23 cellular contexts compared by ENCODE assay signal in genomic region chr10:63929826-63930467, GRCh38.
DNase-seq lines count a peak whose midpoint lies in the region; ATAC-seq and TF ChIP-seq lines count a peak whose summit lies in the region.
"Had no signal": no experiment of that assay in that cellular context is flagged by ENCODE, and none has a peak within 500 bp of the region (broad histone marks: within the 10 kb centered on the region; RNA-seq: fewer than 3 reads in every experiment).

No MANE protein-coding gene starts in this region.

- DNase-seq in NCI-H2029 treated with DMSO at 0.1 percent for 48 hours (lab: John Stamatoyannopoulos, UW) (peak; percentile 1), NCI-H2029 (lab: John Stamatoyannopoulos, UW) (no peak), NCI-H2227 treated with DMSO at 0.1 percent for 48 hours (lab: John Stamatoyannopoulos, UW) (peak; percentile 43), prostate gland (ENCODE audit: low spot score) (peak; percentile 6), RKO (ENCODE audit: low spot score) (no peak)
- no peak for DNase-seq in T-helper 2 cell treated with Interferon-gamma antibody and Interleukin-4, amounts not matched to agents 5 μg/mL and 100 μg/mL, for 36 hours (ENCODE audit: low spot score)
- DNase-seq in stimulated activated CD4-positive, alpha-beta T cell treated with anti-CD3 and anti-CD28 coated beads, Interleukin-15, amount 100 ng/mL, for 24 hours = no peak
- DNase-seq: activated naive CD4-positive, alpha-beta T cell treated with anti-CD3 and anti-CD28 coated beads, Interleukin-2, amount 50 U/mL, for 16 hours; activated T-cell treated with anti-CD3 and anti-CD28 coated beads, Interleukin-2, amount 50 U/mL, for 1 hour; DMS79 treated with DMSO at 0.1 percent for 48 hours; left lung; MM.1S; OCI-M1; right cardiac atrium; stimulated activated CD4-positive, alpha-beta T cell treated with anti-CD3 and anti-CD28 coated beads, Interleukin-2, amount 100 ng/mL, for 24 hours had no signal

- intact Hi-C loops in prostate gland (cut with DNase I) = no loop called here

- no peak for TF ChIP-seq CTCF in prostate gland (IDR thresholded peaks at IDR 0.05)

- H3K4me3 Mint-ChIP-seq in T-helper 2 cell treated with Interferon-gamma antibody and Interleukin-4, amounts not matched to agents 5 μg/mL and 100 μg/mL, for 36 hours = no peak overlapping the region

- H3K36me3 Mint-ChIP-seq in T-helper 2 cell treated with Interferon-gamma antibody and Interleukin-4, amounts not matched to agents 5 μg/mL and 100 μg/mL, for 36 hours (ENCODE audit: low read depth) = no peaks in the 10 kb centered on the region

- no peaks in the 10 kb centered on the region for H3K4me1 ChIP-seq in prostate gland (replicated peaks)
- H3K4me1 ChIP-seq: A549, gastroesophageal sphincter, left lung had no signal

- H3K9me3 Mint-ChIP-seq in T-helper 2 cell treated with Interferon-gamma antibody and Interleukin-4, amounts not matched to agents 5 μg/mL and 100 μg/mL, for 36 hours = no peaks in the 10 kb centered on the region

- H3K4me1 Mint-ChIP-seq in T-helper 2 cell treated with Interferon-gamma antibody and Interleukin-4, amounts not matched to agents 5 μg/mL and 100 μg/mL, for 36 hours (ENCODE audit: low read depth) = no peaks in the 10 kb centered on the region

- no peak overlapping the region for H3K4me3 ChIP-seq in prostate gland
- H3K4me3 ChIP-seq: A549, coronary artery, gastroesophageal sphincter, left lung, mucosa of descending colon had no signal

- no peak for TF ChIP-seq POLR2A in prostate gland (IDR thresholded peaks at IDR 0.05)

- no peak for ATAC-seq in SK-N-SH treated with all-trans-retinoic acid at 6 μM for 48 hours
- ATAC-seq: A549, gastroesophageal sphincter, left lung, mucosa of descending colon, right cardiac atrium had no signal

- 60% methylated on average over 4 of the region's 4 CpGs for WGBS in prostate gland

- no peaks in the 10 kb centered on the region for H3K27me3 Mint-ChIP-seq in T-helper 2 cell treated with Interferon-gamma antibody and Interleukin-4, amounts not matched to agents 5 μg/mL and 100 μg/mL, for 36 hours (ENCODE audit: low read depth)

- H3K27ac Mint-ChIP-seq in T-helper 2 cell treated with Interferon-gamma antibody and Interleukin-4, amounts not matched to agents 5 μg/mL and 100 μg/mL, for 36 hours = no peak overlapping the region

- no peak overlapping the region for H3K27ac ChIP-seq in prostate gland
- H3K27ac ChIP-seq: A549, C4-2B, coronary artery, epithelial cell of prostate, gastroesophageal sphincter, left lung, neutrophil had no signal

- H3K36me3 ChIP-seq in prostate gland = no peaks in the 10 kb centered on the region
- H3K36me3 ChIP-seq: gastroesophageal sphincter, left lung, neutrophil had no signal

- no peaks in the 10 kb centered on the region for H3K27me3 ChIP-seq in prostate gland (replicated peaks; ENCODE audit: insufficient read depth)
- H3K27me3 ChIP-seq: gastroesophageal sphincter, left lung, neutrophil had no signal

- no peaks in the 10 kb centered on the region for H3K9me3 ChIP-seq in prostate gland
- H3K9me3 ChIP-seq: A549, gastroesophageal sphincter, left lung, mucosa of descending colon, neutrophil had no signal

TF ChIP-seq in SK-N-SH treated with all-trans-retinoic acid at 6 μM for 48 hours, 23 proteins besides CTCF, POLR2A, EP300 and RAD21:
- no peak for TF ChIP-seq ZFP30 (CRISPR knock-in tag; IDR thresholded peaks at IDR 0.05)
- TF ChIP-seq TOX (CRISPR knock-in tag; IDR thresholded peaks at IDR 0.05; ENCODE audit: borderline replicate concordance) = no peak
- peak; percentile 45 for TF ChIP-seq ISL1 (CRISPR knock-in tag; IDR thresholded peaks at IDR 0.05)
TF ChIP-seq in SK-N-SH treated with all-trans-retinoic acid at 6 μM for 48 hours: peak in this region for 1.

Comparison
In these comparisons a context has a peak if more than half of its experiments do, and no peak if none do; other contexts are left out.
1. DNase-seq: peak in NCI-H2029 treated with DMSO at 0.1 percent for 48 hours (single experiment), NCI-H2227 treated with DMSO at 0.1 percent for 48 hours (single experiment) and prostate gland (single experiment); none in NCI-H2029 (single experiment), RKO (single experiment), T-helper 2 cell treated with Interferon-gamma antibody and Interleukin-4, amounts not matched to agents 5 μg/mL and 100 μg/mL, for 36 hours (single experiment) and stimulated activated CD4-positive, alpha-beta T cell treated with anti-CD3 and anti-CD28 coated beads, Interleukin-15, amount 100 ng/mL, for 24 hours (single experiment).